ENCODE assay signal across 1 cellular context in genomic region chr10:129958118-129958685, GRCh38.
TF ChIP-seq lines count a peak whose summit lies in the region.

No MANE protein-coding gene starts in this region.

TF ChIP-seq in H1, 55 proteins besides CTCF, POLR2A, EP300 and RAD21:
- TF ChIP-seq POLR2AphosphoS5 (IDR thresholded peaks at IDR 0.05; ENCODE audit: low read depth, low read length) (no peak), SP2 (IDR thresholded peaks at IDR 0.05; ENCODE audit: low read length) (no peak), SUZ12 (IDR thresholded peaks at IDR 0.05; ENCODE audit: low read length) (no peak; the same call in 1 of the 2 replicates), TAF7 (optimal IDR thresholded peaks at IDR 0.05; ENCODE audit: borderline replicate concordance, low read depth, low read length) (no peak), HDAC2 (IDR thresholded peaks at IDR 0.05; ENCODE audit: borderline replicate concordance in 1 of 2, low read depth in 2 of 2, low read length in 2 of 2) (no peak), RBBP5 (IDR thresholded peaks at IDR 0.05; ENCODE audit: borderline replicate concordance, low read depth, low read length) (no peak), NRF1 (IDR thresholded peaks at IDR 0.05; ENCODE audit: low read depth, low read length) (no peak), KDM5A (IDR thresholded peaks at IDR 0.05; ENCODE audit: low read length) (no peak), SP4 (IDR thresholded peaks at IDR 0.05; ENCODE audit: low read length) (no peak), TEAD4 (IDR thresholded peaks at IDR 0.05; ENCODE audit: low read depth, low read length) (no peak), CBX8 (IDR thresholded peaks at IDR 0.05; ENCODE audit: borderline replicate concordance, low read depth, low read length) (no peak), SP1 (IDR thresholded peaks at IDR 0.05; ENCODE audit: low read depth, low read length) (no peak), MAFK (IDR thresholded peaks at IDR 0.05; ENCODE audit: low read depth, low read length) (no peak), CHD7 (IDR thresholded peaks at IDR 0.05; ENCODE audit: insufficient replicate concordance, low read length) (no peak)
TF ChIP-seq in H1: peak in this region for 0.
